Comparison of ENCODE assay signal across 18 cellular contexts in the genomic region with DNA sequence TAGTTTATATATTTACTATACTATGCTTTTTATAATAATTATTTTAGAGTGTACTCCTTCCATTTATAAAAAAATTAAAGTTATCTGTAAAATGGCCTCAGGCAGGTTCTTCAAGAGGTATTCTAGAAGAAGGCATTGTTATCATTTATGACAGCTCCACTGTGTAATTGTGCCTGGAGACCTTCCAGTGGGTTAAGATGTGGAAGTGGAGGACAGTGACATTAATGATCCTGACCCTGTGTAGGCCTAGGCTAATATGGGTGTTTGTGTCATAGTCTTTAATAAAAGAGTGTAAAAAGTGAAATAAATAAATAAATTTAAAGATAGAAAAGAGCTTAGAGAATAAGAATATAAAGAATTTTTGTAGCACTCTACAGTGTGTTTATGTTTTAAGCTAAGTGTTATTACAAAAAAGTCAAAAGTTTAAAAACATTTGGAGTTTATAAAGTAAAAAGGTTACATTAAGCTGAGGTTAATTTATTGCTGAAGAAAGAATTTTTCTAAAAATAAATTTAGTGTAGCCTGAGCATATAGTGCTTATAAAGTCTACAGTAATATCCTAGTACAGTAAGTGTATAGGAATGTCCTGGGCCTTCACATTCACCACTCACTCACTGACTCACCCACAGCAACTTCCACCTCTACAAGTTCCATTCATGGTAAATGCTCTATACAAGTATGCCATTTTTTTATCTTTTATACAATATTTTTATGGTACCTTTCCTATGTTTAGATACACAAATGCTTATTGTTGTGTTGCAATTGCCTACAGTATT.
DNase-seq lines count a peak whose midpoint lies in the region; ATAC-seq, FAIRE-seq and TF ChIP-seq lines count a peak whose summit lies in the region.
"Had no signal": no experiment of that assay in that cellular context is flagged by ENCODE, and none has a peak within 500 bp of the region (broad histone marks: within the 10 kb centered on the region; RNA-seq: fewer than 3 reads in every experiment).

No MANE protein-coding gene starts in this region.

- no peak overlapping the region for H3K27ac Mint-ChIP-seq in activated T-helper 2 cell treated with anti-CD3 and anti-CD28 coated beads, Interferon-gamma antibody, Interleukin-2, Interleukin-4, amounts not matched to agents 10 μg/mL and 5 μg/mL and 100 μg/mL, durations not matched to agents 14 hours and 24 hours and 36 hours
- H3K27ac Mint-ChIP-seq: activated B cell treated with CpG ODN at 0.5 μM for 24 hours; CD4-positive, alpha-beta T cell had no signal

- TF ChIP-seq CTCF in kidney (IDR thresholded peaks at IDR 0.05; ENCODE audit: borderline replicate concordance, extremely low read depth, insufficient read depth), result no peak

- no peaks in the 10 kb centered on the region for H3K36me3 ChIP-seq in kidney (ENCODE audit: control insufficient read depth in 1 of 2, insufficient read depth in 2 of 2, low read length in 2 of 2)
- H3K36me3 ChIP-seq: uterus had no signal

- peak; percentile 47 for FAIRE-seq in kidney (lab: Jason Lieb, UNC)
- FAIRE-seq: islet of Langerhans had no signal

- H3K9me3 ChIP-seq in kidney (ENCODE audit: control insufficient read depth in 1 of 2, low read length in 2 of 2), result no peaks in the 10 kb centered on the region
- H3K9me3 ChIP-seq: uterus had no signal

- no peak overlapping the region for H3K27ac ChIP-seq in kidney (ENCODE audit: low read depth in 2 of 2, low read length in 2 of 2)
- H3K27ac ChIP-seq: uterus had no signal

- H3K4me3 ChIP-seq in kidney (ENCODE audit: low read length in 2 of 2), result no peak overlapping the region
- H3K4me3 ChIP-seq: uterus had no signal

- H3K27me3 Mint-ChIP-seq in activated T-helper 2 cell treated with anti-CD3 and anti-CD28 coated beads, Interferon-gamma antibody, Interleukin-2, Interleukin-4, amounts not matched to agents 10 μg/mL and 5 μg/mL and 100 μg/mL, durations not matched to agents 14 hours and 24 hours and 36 hours (ENCODE audit: low read depth), result no peaks in the 10 kb centered on the region
- H3K27me3 Mint-ChIP-seq: CD4-positive, alpha-beta T cell had no signal

- no peak overlapping the region for H3K4me3 Mint-ChIP-seq in activated T-helper 2 cell treated with anti-CD3 and anti-CD28 coated beads, Interferon-gamma antibody, Interleukin-2, Interleukin-4, amounts not matched to agents 10 μg/mL and 5 μg/mL and 100 μg/mL, durations not matched to agents 14 hours and 24 hours and 36 hours (ENCODE audit: low read depth)
- H3K4me3 Mint-ChIP-seq: activated B cell treated with CpG ODN at 0.5 μM for 24 hours; CD4-positive, alpha-beta T cell; neural crest cell had no signal

- DNase-seq in AG08395 (ENCODE audit: low spot score) (peak; percentile 57), LoVo (ENCODE audit: low spot score) (peak; percentile 21), brain pericyte (ENCODE audit: low read depth, low spot score) (peak; percentile 24), kidney (no peak), NCI-H128 (lab: John Stamatoyannopoulos, UW; ENCODE audit: unreplicated experiment) (no peak)
- no peak for DNase-seq in activated T-helper 2 cell treated with anti-CD3 and anti-CD28 coated beads, Interferon-gamma antibody, Interleukin-2, Interleukin-4, amounts not matched to agents 10 μg/mL and 5 μg/mL and 100 μg/mL, durations not matched to agents 14 hours and 24 hours and 36 hours (ENCODE audit: low spot score)
- DNase-seq: activated B cell treated with CpG ODN at 0.5 μM for 24 hours; anterior cingulate cortex; CD4-positive, alpha-beta T cell; MV-4-11; NCI-H510A treated with DMSO at 0.1 percent for 48 hours; SHP77; stimulated activated CD8-positive, alpha-beta memory T cell treated with anti-CD3 and anti-CD28 coated beads, Interleukin-4, amount 100 ng/mL, for 48 hours; uterus had no signal

- no peaks in the 10 kb centered on the region for H3K4me1 ChIP-seq in kidney (ENCODE audit: control insufficient read depth in 1 of 2, insufficient read depth in 1 of 2, low read depth in 1 of 2, low read length in 2 of 2)
- H3K4me1 ChIP-seq: uterus had no signal

- ATAC-seq in HG02571 (IDR thresholded peaks at IDR 0.05; ENCODE audit: unreplicated experiment) (no peak), HG03025 (IDR thresholded peaks at IDR 0.05; ENCODE audit: low FRiP score, unreplicated experiment) (no peak)

- H3K9me3 Mint-ChIP-seq in activated T-helper 2 cell treated with anti-CD3 and anti-CD28 coated beads, Interferon-gamma antibody, Interleukin-2, Interleukin-4, amounts not matched to agents 10 μg/mL and 5 μg/mL and 100 μg/mL, durations not matched to agents 14 hours and 24 hours and 36 hours, result peaks cover 6% of the 10 kb centered on the region
- H3K9me3 Mint-ChIP-seq: CD4-positive, alpha-beta T cell had no signal

- no peak overlapping the region for H3K9ac ChIP-seq in kidney (ENCODE audit: low read length in 2 of 2)

- intact Hi-C loops in kidney (cut with DNase I), result no loop called here
- intact Hi-C loops in activated T-helper 2 cell treated with anti-CD3 and anti-CD28 coated beads, Interferon-gamma antibody, Interleukin-2, Interleukin-4, amounts not matched to agents 10 μg/mL and 5 μg/mL and 100 μg/mL, durations not matched to agents 14 hours and 24 hours and 36 hours (cut with micrococcal nuclease), result no loop called here

- H3K36me3 Mint-ChIP-seq in activated T-helper 2 cell treated with anti-CD3 and anti-CD28 coated beads, Interferon-gamma antibody, Interleukin-2, Interleukin-4, amounts not matched to agents 10 μg/mL and 5 μg/mL and 100 μg/mL, durations not matched to agents 14 hours and 24 hours and 36 hours (ENCODE audit: low read depth), result no peaks in the 10 kb centered on the region

- no peaks in the 10 kb centered on the region for H3K4me1 Mint-ChIP-seq in activated T-helper 2 cell treated with anti-CD3 and anti-CD28 coated beads, Interferon-gamma antibody, Interleukin-2, Interleukin-4, amounts not matched to agents 10 μg/mL and 5 μg/mL and 100 μg/mL, durations not matched to agents 14 hours and 24 hours and 36 hours (ENCODE audit: low read depth)
- H3K4me1 Mint-ChIP-seq: activated B cell treated with CpG ODN at 0.5 μM for 24 hours, neural crest cell had no signal

Comparison
In these comparisons a context has a peak if more than half of its experiments do, and no peak if none do; other contexts are left out.
1. DNase-seq: peak in AG08395 (single experiment), LoVo (single experiment) and brain pericyte (single experiment); none in kidney (single experiment), NCI-H128 (single experiment) and activated T-helper 2 cell treated with anti-CD3 and anti-CD28 coated beads, Interferon-gamma antibody, Interleukin-2, Interleukin-4, amounts not matched to agents 10 μg/mL and 5 μg/mL and 100 μg/mL, durations not matched to agents 14 hours and 24 hours and 36 hours (single experiment).